ENCODE assay signal across 12 cellular contexts in genomic region chr3:33064929-33065328, GRCh38. TPM values are rescaled to one million over a fixed set of nuclear protein-coding genes. Genes with fewer than 3 reads are reported as not detected.
A peak's percentile ranks its signal among the peaks of the same experiment; 100 is the strongest.
DNase-seq lines count a peak whose midpoint lies in the region; ATAC-seq and TF ChIP-seq lines count a peak whose summit lies in the region.
"Had no signal": no experiment of that assay in that cellular context is flagged by ENCODE, and none has a peak within 500 bp of the region (broad histone marks: within the 10 kb centered on the region; RNA-seq: fewer than 3 reads in every experiment).

No MANE protein-coding gene starts in this region.

- peak; percentile 24 for DNase-seq in CD1c-positive myeloid dendritic cell (ENCODE audit: extremely low spot score)
- DNase-seq in T-helper 17 cell = peak in 2 of 3 donors; percentile 30 to 31
- no peak for DNase-seq in epithelial cell of esophagus (ENCODE audit: low read depth)
- no peak for DNase-seq in MV-4-11 (lab: John Stamatoyannopoulos, UW)
- DNase-seq: C1 segment of cervical spinal cord, NCI-H524 had no signal

- H3K27ac Mint-ChIP-seq in T-helper 17 cell = peak overlapping the region; percentile 100

- TF ChIP-seq CTCF in GM12875 (IDR thresholded peaks at IDR 0.05; ENCODE audit: borderline replicate concordance, insufficient read depth, low read depth, low read length) (peak; percentile 56), epithelial cell of esophagus (IDR thresholded peaks at IDR 0.05; ENCODE audit: insufficient read depth, low read depth, low read length, missing control alignments) (peak; percentile 31)

- no peaks in the 10 kb centered on the region for H3K36me3 Mint-ChIP-seq in T-helper 17 cell (ENCODE audit: low read depth)

- no peaks in the 10 kb centered on the region for H3K27me3 Mint-ChIP-seq in T-helper 17 cell

- H3K4me1 Mint-ChIP-seq in T-helper 17 cell = peaks cover 56% of the 10 kb centered on the region

- no peak overlapping the region for H3K4me3 Mint-ChIP-seq in T-helper 17 cell

- ATAC-seq in T-helper 17 cell (no peak), GM18858 (IDR thresholded peaks at IDR 0.05; ENCODE audit: unreplicated experiment) (no peak), HG02678 (IDR thresholded peaks at IDR 0.05; ENCODE audit: unreplicated experiment) (no peak), GM19455 (IDR thresholded peaks at IDR 0.05; ENCODE audit: unreplicated experiment) (no peak)
- ATAC-seq: esophagus mucosa, sciatic nerve had no signal

- H3K9me3 ChIP-seq in T-helper 17 cell (ENCODE audit: control insufficient read depth, low read length, poor library complexity, severe bottlenecking) = no peaks in the 10 kb centered on the region

- H3K4me3 ChIP-seq in GM12875 (ENCODE audit: low read depth, low read length) (no peak overlapping the region), epithelial cell of esophagus (ENCODE audit: low read length) (no peak overlapping the region)

RNA-seq across cellular contexts. Expression of gene GLB1, which starts 32.0 kb away (rescaled TPM):
- 10 to 100 TPM; 29.8 to 37.3 TPM for total RNA-seq in T-helper 17 cell

RNA-seq across cellular contexts. Expression of gene TMPPE, which starts 32.0 kb away (rescaled TPM):
- total RNA-seq in T-helper 17 cell = 10 to 100 TPM; 13.6 to 15.0 TPM

RNA-seq across cellular contexts. Expression of gene CRTAP, which starts 48.9 kb away (rescaled TPM):
- 10 to 100 TPM; 57.3 to 62.8 TPM for total RNA-seq in T-helper 17 cell

Comparison
In these comparisons a context has a peak if more than half of its experiments do, and no peak if none do; other contexts are left out.
1. DNase-seq: peak in CD1c-positive myeloid dendritic cell (single experiment) and T-helper 17 cell (2 of 3); none in epithelial cell of esophagus (single experiment) and MV-4-11 (single experiment).